In the genomic region with DNA sequence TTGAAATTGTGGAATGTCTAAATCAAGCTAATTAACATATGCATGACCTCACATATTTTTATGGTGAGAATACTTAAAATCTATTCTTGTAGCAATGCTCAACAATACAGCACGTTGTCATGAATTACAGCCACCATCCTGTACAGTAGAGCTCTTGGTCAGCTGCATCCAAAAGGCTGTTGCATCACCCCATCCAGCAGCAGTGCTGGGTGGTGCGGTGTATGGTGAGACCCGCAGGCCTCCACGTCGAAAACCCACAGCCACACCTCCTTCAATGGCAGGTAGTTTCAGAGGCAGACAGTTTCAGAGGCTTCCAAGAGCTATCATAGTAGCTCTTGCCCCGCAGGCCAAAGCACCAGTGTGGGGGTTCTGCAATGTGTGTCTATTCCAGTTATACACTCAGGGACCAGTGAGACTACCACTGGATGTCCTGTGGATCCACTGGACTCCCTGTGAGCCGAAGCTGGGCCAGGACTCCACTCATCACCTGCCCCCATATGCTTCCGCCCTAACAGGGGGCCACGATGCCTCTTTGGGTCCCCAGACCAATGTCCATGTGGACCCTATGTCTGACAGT, we compare ENCODE assay signal across 18 cellular contexts. TPM values are rescaled to one million over a fixed set of nuclear protein-coding genes. Genes with fewer than 3 reads are reported as not detected.
"Had no signal": no experiment of that assay in that cellular context is flagged by ENCODE, and none has a peak within 500 bp of the region (broad histone marks: within the 10 kb centered on the region; RNA-seq: fewer than 3 reads in every experiment).

No MANE protein-coding gene starts in this region.

- H3K9me3 Mint-ChIP-seq: activated B cell treated with CpG ODN at 0.5 μM for 24 hours; activated T-helper 1 cell treated with anti-CD3 and anti-CD28 coated beads, Interleukin-12 subunit alpha, Interleukin-12 subunit beta, Interleukin-2, Interleukin-4 antibody, amounts not matched to agents 30 ng/mL and 10 ng/mL and 1 ng/mL, durations not matched to agents 14 hours and 24 hours and 36 hours; dendritic cell treated with granulocyte-macrophage colony-stimulating factor and Interleukin-4, amounts not matched to agents 40 ng/mL and 50 ng/mL, for 4 days; naive thymus-derived CD4-positive, alpha-beta T cell; stimulated activated naive B cell treated with anti-CD40 and anti-IgM and Interleukin-4, amounts not matched to agents 10 μg/mL and 1 μg/mL and 100 μg/mL, for 72 hours had no signal

- H3K36me3 Mint-ChIP-seq: naive thymus-derived CD4-positive, alpha-beta T cell; stimulated activated naive B cell treated with anti-CD40 and anti-IgM and Interleukin-4, amounts not matched to agents 10 μg/mL and 1 μg/mL and 100 μg/mL, for 72 hours had no signal

- H3K27me3 ChIP-seq: pancreas, thyroid gland had no signal

- H3K4me3 ChIP-seq: mucosa of descending colon, pancreas, thyroid gland had no signal

- ATAC-seq: left lobe of liver; mucosa of descending colon; naive thymus-derived CD4-positive, alpha-beta T cell; pancreas; stimulated activated naive B cell treated with anti-CD40 and anti-IgM and Interleukin-4, amounts not matched to agents 10 μg/mL and 1 μg/mL and 100 μg/mL, for 72 hours; T-helper 17 cell had no signal

- H3K4me1 ChIP-seq: pancreas, thyroid gland had no signal

- H3K9me3 ChIP-seq: mucosa of descending colon, pancreas, thyroid gland had no signal

- H3K36me3 ChIP-seq: pancreas, thyroid gland had no signal

- H3K27me3 Mint-ChIP-seq: activated B cell treated with CpG ODN at 0.5 μM for 24 hours; naive thymus-derived CD4-positive, alpha-beta T cell; stimulated activated naive B cell treated with anti-CD40 and anti-IgM and Interleukin-4, amounts not matched to agents 10 μg/mL and 1 μg/mL and 100 μg/mL, for 72 hours; T-helper 17 cell had no signal

- H3K27ac Mint-ChIP-seq: activated B cell treated with CpG ODN at 0.5 μM for 24 hours; activated T-helper 1 cell treated with anti-CD3 and anti-CD28 coated beads, Interleukin-12 subunit alpha, Interleukin-12 subunit beta, Interleukin-2, Interleukin-4 antibody, amounts not matched to agents 30 ng/mL and 10 ng/mL and 1 ng/mL, durations not matched to agents 14 hours and 24 hours and 36 hours; dendritic cell treated with granulocyte-macrophage colony-stimulating factor and Interleukin-4, amounts not matched to agents 40 ng/mL and 50 ng/mL, for 4 days; stimulated activated naive B cell treated with anti-CD40 and anti-IgM and Interleukin-4, amounts not matched to agents 10 μg/mL and 1 μg/mL and 100 μg/mL, for 72 hours; T-helper 17 cell had no signal

- H3K4me3 Mint-ChIP-seq: activated B cell treated with CpG ODN at 0.5 μM for 24 hours; activated T-helper 1 cell treated with anti-CD3 and anti-CD28 coated beads, Interleukin-12 subunit alpha, Interleukin-12 subunit beta, Interleukin-2, Interleukin-4 antibody, amounts not matched to agents 30 ng/mL and 10 ng/mL and 1 ng/mL, durations not matched to agents 14 hours and 24 hours and 36 hours; dendritic cell treated with granulocyte-macrophage colony-stimulating factor and Interleukin-4, amounts not matched to agents 40 ng/mL and 50 ng/mL, for 4 days; naive thymus-derived CD4-positive, alpha-beta T cell; stimulated activated naive B cell treated with anti-CD40 and anti-IgM and Interleukin-4, amounts not matched to agents 10 μg/mL and 1 μg/mL and 100 μg/mL, for 72 hours; T-helper 17 cell had no signal

- H3K27ac ChIP-seq: epithelial cell of prostate, pancreas, thyroid gland had no signal

- DNase-seq: activated B cell treated with CpG ODN at 0.5 μM for 24 hours; activated CD4-positive, alpha-beta T cell treated with anti-CD3 and anti-CD28 coated beads for 48 hours; activated naive CD4-positive, alpha-beta T cell treated with Interleukin-2 at 50 U/mL for 16 hours; anterior cingulate cortex; cerebellar nuclear complex; islet precursor cell; mammary epithelial cell; mucosa of descending colon; naive thymus-derived CD4-positive, alpha-beta T cell; stimulated activated CD4-positive, alpha-beta T cell treated with anti-CD3 and anti-CD28 coated beads, Interleukin-4, amount 100 ng/mL, for 1 hour; stimulated activated naive B cell treated with anti-CD40 and anti-IgM and Interleukin-4, amounts not matched to agents 10 μg/mL and 1 μg/mL and 100 μg/mL, for 72 hours; T-helper 17 cell; thyroid gland had no signal

RNA-seq across cellular contexts. Expression of a gene that starts 23.4 kb away (rescaled TPM):
- total RNA-seq: activated T-helper 1 cell treated with anti-CD3 and anti-CD28 coated beads, Interleukin-12 subunit alpha, Interleukin-12 subunit beta, Interleukin-2, Interleukin-4 antibody, amounts not matched to agents 30 ng/mL and 10 ng/mL and 1 ng/mL, durations not matched to agents 14 hours and 24 hours and 36 hours; left lobe of liver; mammary epithelial cell had no signal
